Comparison of ENCODE assay signal across 1 cellular context in genomic region chr13:99018418-99019180, GRCh38.
A peak's percentile ranks its signal among the peaks of the same experiment; 100 is the strongest.
TF ChIP-seq lines count a peak whose summit lies in the region.

No MANE protein-coding gene starts in this region.

TF ChIP-seq in K562, 482 proteins besides CTCF, POLR2A, EP300 and RAD21:
- TF ChIP-seq ARID3B (CRISPR knock-in tag; IDR thresholded peaks at IDR 0.05; ENCODE audit: borderline replicate concordance) (no peak), PRMT5 (CRISPR knock-in tag; IDR thresholded peaks at IDR 0.05) (no peak), ZSCAN29 (IDR thresholded peaks at IDR 0.05) (no peak), NFXL1 (CRISPR knock-in tag; IDR thresholded peaks at IDR 0.05) (no peak), RFX1 (IDR thresholded peaks at IDR 0.05) (0 out of 2 replicates have a peak, but pooled peaks have one; percentile 15), TCF15 (CRISPR knock-in tag; IDR thresholded peaks at IDR 0.05) (no peak)
TF ChIP-seq in K562: peak in this region for 1.
